8 cellular contexts compared by ENCODE assay signal in genomic region chr4:10115657-10116624, GRCh38. TPM values are rescaled to one million over a fixed set of nuclear protein-coding genes. Genes with fewer than 3 reads are reported as not detected.
DNase-seq lines count a peak whose midpoint lies in the region; ATAC-seq and TF ChIP-seq lines count a peak whose summit lies in the region.

No MANE protein-coding gene starts in this region.

- H3K4me3 Mint-ChIP-seq in T-helper 1 cell treated with Interleukin-12 subunit alpha and Interleukin-12 subunit beta and Interleukin-4 antibody, amounts not matched to agents 30 μg/mL and 1 μg/mL, for 36 hours, result peak overlapping the region; percentile 98
- H3K4me3 Mint-ChIP-seq in immature natural killer cell, result peak overlapping the region; percentile 93 to 94 (median 94)

- H3K4me3 ChIP-seq in astrocyte of the spinal cord (ENCODE audit: low read depth, low read length), result peak overlapping the region; percentile 86

- no peak for TF ChIP-seq CTCF in astrocyte of the spinal cord (IDR thresholded peaks at IDR 0.05; ENCODE audit: low read depth, low read length)

- ATAC-seq in GM19467 (IDR thresholded peaks at IDR 0.05; ENCODE audit: unreplicated experiment), result peak; percentile 29
- ATAC-seq in HG03571 (IDR thresholded peaks at IDR 0.05; ENCODE audit: unreplicated experiment), result peak; percentile 27

- peaks cover 46% of the 10 kb centered on the region for H3K36me3 Mint-ChIP-seq in T-helper 1 cell treated with Interleukin-12 subunit alpha and Interleukin-12 subunit beta and Interleukin-4 antibody, amounts not matched to agents 30 μg/mL and 1 μg/mL, for 36 hours (ENCODE audit: low read depth)
- H3K36me3 Mint-ChIP-seq in immature natural killer cell, result peaks cover 0 to 37% (median 10%) of the 10 kb centered on the region in 3 donors

- H3K27ac Mint-ChIP-seq in T-helper 1 cell treated with Interleukin-12 subunit alpha and Interleukin-12 subunit beta and Interleukin-4 antibody, amounts not matched to agents 30 μg/mL and 1 μg/mL, for 36 hours, result peak overlapping the region; percentile 91
- H3K27ac Mint-ChIP-seq in immature natural killer cell, result peak overlapping the region; percentile 88 to 96 (median 93)

- peak; percentile 22 for DNase-seq in DMS153 (lab: John Stamatoyannopoulos, UW)
- DNase-seq in astrocyte of the spinal cord (ENCODE audit: low read depth, low spot score), result peak; percentile 45
- peak; percentile 49 to 55 (median 55) for DNase-seq in immature natural killer cell
- peak; percentile 59 to 64 for DNase-seq in stimulated activated CD4-positive, alpha-beta T cell treated with anti-CD3 and anti-CD28 coated beads, Interleukin-1b, Interleukin-23, amount 100 ng/mL, for 4 hours (ENCODE audit: low read depth in 2 of 2)
- no peak for DNase-seq in DMS114 treated with DMSO at 0.1 percent for 48 hours (lab: John Stamatoyannopoulos, UW; ENCODE audit: unreplicated experiment)

- H3K27me3 Mint-ChIP-seq in T-helper 1 cell treated with Interleukin-12 subunit alpha and Interleukin-12 subunit beta and Interleukin-4 antibody, amounts not matched to agents 30 μg/mL and 1 μg/mL, for 36 hours (ENCODE audit: low read depth), result no peaks in the 10 kb centered on the region
- H3K27me3 Mint-ChIP-seq in immature natural killer cell (ENCODE audit: low read depth in 3 of 3), result peaks cover 11 to 16% (median 15%) of the 10 kb centered on the region in 3 donors

- no peaks in the 10 kb centered on the region for H3K9me3 Mint-ChIP-seq in T-helper 1 cell treated with Interleukin-12 subunit alpha and Interleukin-12 subunit beta and Interleukin-4 antibody, amounts not matched to agents 30 μg/mL and 1 μg/mL, for 36 hours
- H3K9me3 Mint-ChIP-seq in immature natural killer cell, result no peaks in the 10 kb centered on the region

- in situ Hi-C loops in astrocyte of the spinal cord (cut with HindIII; ENCODE audit: low sequenced_read_pairs), result no loop called here

- H3K4me1 Mint-ChIP-seq in T-helper 1 cell treated with Interleukin-12 subunit alpha and Interleukin-12 subunit beta and Interleukin-4 antibody, amounts not matched to agents 30 μg/mL and 1 μg/mL, for 36 hours (ENCODE audit: low read depth), result peaks cover 68% of the 10 kb centered on the region
- H3K4me1 Mint-ChIP-seq in immature natural killer cell, result peaks cover 57 to 67% of the 10 kb centered on the region in 2 donors

RNA-seq across cellular contexts. Expression of gene WDR1, which starts 0.7 kb away (rescaled TPM):
- polyA plus RNA-seq in immature natural killer cell, result 100 to 1,000 TPM; 339 to 509 (median 401) TPM
